39 cellular contexts compared by ENCODE assay signal in genomic region chr19:53015159-53015558, GRCh38. TPM values are rescaled to one million over a fixed set of nuclear protein-coding genes. Genes with fewer than 3 reads are reported as not detected.
"Had no signal": no experiment of that assay in that cellular context is flagged by ENCODE, and none has a peak within 500 bp of the region (broad histone marks: within the 10 kb centered on the region; RNA-seq: fewer than 3 reads in every experiment).

No MANE protein-coding gene starts in this region.

- DNase-seq: activated B cell treated with CpG ODN at 0.5 μM for 24 hours; activated CD4-positive, alpha-beta memory T cell treated with anti-CD3 and anti-CD28 coated beads for 36 hours; activated CD4-positive, alpha-beta T cell treated with anti-CD3 and anti-CD28 coated beads for 4 hours; activated CD4-positive, alpha-beta T cell treated with anti-CD3 and anti-CD28 coated beads, Interleukin-2, amount 10 ng/mL, durations not matched to agents 24 days and 14 days; activated CD4-positive, alpha-beta T cell treated with anti-CD3 and anti-CD28 coated beads, Interleukin-2, amount 50 U/mL, for 1 hour; activated CD4-positive, alpha-beta T cell treated with anti-CD3 and anti-CD28 coated beads, Interleukin-2, amount 50 U/mL, for 4 hours; activated CD4-positive, CD25-positive, alpha-beta regulatory T cell treated with anti-CD3 and anti-CD28 coated beads, Interleukin-2, amount 50 U/mL, for 72 hours; activated CD8-positive, alpha-beta memory T cell treated with anti-CD3 and anti-CD28 coated beads, Interleukin-2, amount 50 U/mL, for 4 hours; activated CD8-positive, alpha-beta T cell treated with anti-CD3 and anti-CD28 coated beads for 36 hours; activated gamma-delta T cell treated with Interleukin-2 at 50 U/mL for 16 hours; activated naive CD4-positive, alpha-beta T cell; activated naive CD4-positive, alpha-beta T cell treated with anti-CD3 and anti-CD28 coated beads for 36 hours; activated naive CD4-positive, alpha-beta T cell treated with anti-CD3 and anti-CD28 coated beads, Interleukin-2, amount 50 U/mL, for 16 hours; activated naive CD8-positive, alpha-beta T cell treated with anti-CD3 and anti-CD28 coated beads for 36 hours; activated T-cell treated with anti-CD3 and anti-CD28 coated beads for 4 hours; activated T-cell treated with anti-CD3 and anti-CD28 coated beads, Interleukin-2, amount 50 U/mL, for 1 hour; activated T-cell treated with anti-CD3 and anti-CD28 coated beads, Interleukin-2, amount 50 U/mL, for 4 hours; activated T-cell treated with anti-CD3 and anti-CD28 coated beads, Interleukin-2, amount 50 U/mL, for 72 hours; adrenal gland; amniotic stem cell; aorta; body of pancreas; brain microvascular endothelial cell; central memory CD4-positive, alpha-beta T cell; T-helper 1 cell; T-helper 2 cell; T-helper 9 cell had no signal

- H3K4me1 Mint-ChIP-seq: activated B cell treated with CpG ODN at 0.5 μM for 24 hours; activated CD4-positive, alpha-beta T cell treated with anti-CD3 and anti-CD28 coated beads, Interleukin-2, amount 10 ng/mL, durations not matched to agents 24 days and 14 days; activated naive CD8-positive, alpha-beta T cell treated with anti-CD3 and anti-CD28 coated beads for 36 hours; activated T-helper 17 cell treated with anti-CD3 and anti-CD28 coated beads, Interleukin-2, amount 50 U/mL, for 72 hours had no signal

- H3K4me3 ChIP-seq: adrenal gland, body of pancreas, breast epithelium had no signal

- H3K9me3 ChIP-seq: breast epithelium had no signal

- H3K36me3 Mint-ChIP-seq: activated CD4-positive, alpha-beta memory T cell treated with anti-CD3 and anti-CD28 coated beads for 36 hours had no signal

- H3K27ac Mint-ChIP-seq: activated B cell treated with CpG ODN at 0.5 μM for 24 hours; activated CD4-positive, alpha-beta memory T cell treated with anti-CD3 and anti-CD28 coated beads for 36 hours; activated CD4-positive, alpha-beta T cell treated with anti-CD3 and anti-CD28 coated beads, Interleukin-2, amount 10 ng/mL, durations not matched to agents 24 days and 14 days; activated CD8-positive, alpha-beta T cell treated with anti-CD3 and anti-CD28 coated beads for 36 hours; activated naive CD4-positive, alpha-beta T cell treated with anti-CD3 and anti-CD28 coated beads for 36 hours; activated naive CD4-positive, alpha-beta T cell treated with anti-CD3 and anti-CD28 coated beads, Interleukin-2, amount 50 U/mL, for 72 hours; activated naive CD8-positive, alpha-beta T cell treated with anti-CD3 and anti-CD28 coated beads for 36 hours; activated T-cell treated with anti-CD3 and anti-CD28 coated beads, Interleukin-2, amount 50 U/mL, for 72 hours; activated T-helper 1 cell treated with anti-CD3 and anti-CD28 coated beads, Interleukin-12 subunit alpha, Interleukin-12 subunit beta, Interleukin-2, Interleukin-4 antibody, amounts not matched to agents 30 ng/mL and 10 ng/mL and 1 ng/mL, durations not matched to agents 14 hours and 24 hours and 36 hours; activated T-helper 17 cell treated with anti-CD3 and anti-CD28 coated beads, Interleukin-2, amount 50 U/mL, for 72 hours; T-helper 1 cell treated with Interleukin-12 subunit alpha and Interleukin-12 subunit beta and Interleukin-4 antibody, amounts not matched to agents 30 μg/mL and 1 μg/mL, for 36 hours; T-helper 2 cell treated with Interferon-gamma antibody and Interleukin-4, amounts not matched to agents 5 μg/mL and 100 μg/mL, for 36 hours had no signal

- FAIRE-seq: astrocyte, TTC549 had no signal

- H3K27me3 ChIP-seq: adrenal gland, body of pancreas, brain microvascular endothelial cell, breast epithelium had no signal

- H3K4me3 Mint-ChIP-seq: activated B cell treated with CpG ODN at 0.5 μM for 24 hours; activated CD4-positive, alpha-beta memory T cell treated with anti-CD3 and anti-CD28 coated beads for 36 hours; activated CD4-positive, alpha-beta T cell treated with anti-CD3 and anti-CD28 coated beads, Interleukin-2, amount 10 ng/mL, durations not matched to agents 24 days and 14 days; activated CD8-positive, alpha-beta T cell treated with anti-CD3 and anti-CD28 coated beads for 36 hours; activated naive CD4-positive, alpha-beta T cell treated with anti-CD3 and anti-CD28 coated beads for 36 hours; activated naive CD8-positive, alpha-beta T cell treated with anti-CD3 and anti-CD28 coated beads for 36 hours; activated T-cell treated with anti-CD3 and anti-CD28 coated beads, Interleukin-2, amount 50 U/mL, for 4 hours; activated T-cell treated with anti-CD3 and anti-CD28 coated beads, Interleukin-2, amount 50 U/mL, for 72 hours; activated T-helper 1 cell treated with anti-CD3 and anti-CD28 coated beads, Interleukin-12 subunit alpha, Interleukin-12 subunit beta, Interleukin-2, Interleukin-4 antibody, amounts not matched to agents 30 ng/mL and 10 ng/mL and 1 ng/mL, durations not matched to agents 14 hours and 24 hours and 36 hours; activated T-helper 17 cell treated with anti-CD3 and anti-CD28 coated beads, Interleukin-2, amount 50 U/mL, for 72 hours; T-helper 1 cell treated with Interleukin-12 subunit alpha and Interleukin-12 subunit beta and Interleukin-4 antibody, amounts not matched to agents 30 μg/mL and 1 μg/mL, for 36 hours; T-helper 2 cell treated with Interferon-gamma antibody and Interleukin-4, amounts not matched to agents 5 μg/mL and 100 μg/mL, for 36 hours had no signal

- H3K27ac ChIP-seq: adrenal gland, body of pancreas, brain microvascular endothelial cell, breast epithelium, VCaP had no signal

- ATAC-seq: activated CD8-positive, alpha-beta T cell treated with anti-CD3 and anti-CD28 coated beads for 36 hours; activated naive CD4-positive, alpha-beta T cell treated with anti-CD3 and anti-CD28 coated beads, Interleukin-2, amount 50 U/mL, for 72 hours; activated T-cell treated with anti-CD3 and anti-CD28 coated beads, Interleukin-2, amount 50 U/mL, for 4 hours; activated T-cell treated with anti-CD3 and anti-CD28 coated beads, Interleukin-2, amount 50 U/mL, for 72 hours; activated T-helper 17 cell treated with anti-CD3 and anti-CD28 coated beads, Interleukin-2, amount 50 U/mL, for 72 hours; body of pancreas had no signal

- H3K36me3 ChIP-seq: adrenal gland, brain microvascular endothelial cell, breast epithelium had no signal

- H3K27me3 Mint-ChIP-seq: activated CD4-positive, alpha-beta memory T cell treated with anti-CD3 and anti-CD28 coated beads for 36 hours; activated CD4-positive, alpha-beta T cell treated with anti-CD3 and anti-CD28 coated beads, Interleukin-2, amount 10 ng/mL, durations not matched to agents 24 days and 14 days; activated CD8-positive, alpha-beta T cell treated with anti-CD3 and anti-CD28 coated beads for 36 hours; activated naive CD8-positive, alpha-beta T cell treated with anti-CD3 and anti-CD28 coated beads for 36 hours; activated T-helper 17 cell treated with anti-CD3 and anti-CD28 coated beads, Interleukin-2, amount 50 U/mL, for 72 hours had no signal

- H3K4me1 ChIP-seq: adrenal gland, body of pancreas, breast epithelium had no signal

RNA-seq across cellular contexts. Expression of gene ERVV-1, which starts 1.4 kb away (rescaled TPM):
- total RNA-seq: activated CD4-positive, alpha-beta memory T cell treated with anti-CD3 and anti-CD28 coated beads for 36 hours; activated CD4-positive, alpha-beta T cell treated with anti-CD3 and anti-CD28 coated beads, Interleukin-2, amount 10 ng/mL, durations not matched to agents 24 days and 14 days; activated CD8-positive, alpha-beta memory T cell treated with anti-CD3 and anti-CD28 coated beads for 36 hours; activated CD8-positive, alpha-beta T cell treated with anti-CD3 and anti-CD28 coated beads for 36 hours; activated naive CD4-positive, alpha-beta T cell treated with anti-CD3 and anti-CD28 coated beads for 36 hours; activated naive CD4-positive, alpha-beta T cell treated with anti-CD3 and anti-CD28 coated beads, Interleukin-2, amount 50 U/mL, for 72 hours; activated naive CD8-positive, alpha-beta T cell treated with anti-CD3 and anti-CD28 coated beads for 36 hours; activated T-cell treated with anti-CD3 and anti-CD28 coated beads, Interleukin-2, amount 50 U/mL, for 4 hours; activated T-cell treated with anti-CD3 and anti-CD28 coated beads, Interleukin-2, amount 50 U/mL, for 72 hours; activated T-helper 1 cell treated with anti-CD3 and anti-CD28 coated beads, Interleukin-12 subunit alpha, Interleukin-12 subunit beta, Interleukin-2, Interleukin-4 antibody, amounts not matched to agents 30 ng/mL and 10 ng/mL and 1 ng/mL, durations not matched to agents 14 hours and 24 hours and 36 hours; adrenal gland; aorta; astrocyte; body of pancreas; breast epithelium; cardiac septum; cerebellum had no signal
- polyA plus RNA-seq: adrenal gland, aorta had no signal

RNA-seq across cellular contexts. Expression of gene ERVV-2, which starts 29.4 kb away (rescaled TPM):
- total RNA-seq: activated B cell treated with CpG ODN at 0.5 μM for 24 hours; activated CD4-positive, alpha-beta memory T cell treated with anti-CD3 and anti-CD28 coated beads for 36 hours; activated CD4-positive, alpha-beta T cell treated with anti-CD3 and anti-CD28 coated beads, Interleukin-2, amount 10 ng/mL, durations not matched to agents 24 days and 14 days; activated CD8-positive, alpha-beta memory T cell treated with anti-CD3 and anti-CD28 coated beads for 36 hours; activated CD8-positive, alpha-beta T cell treated with anti-CD3 and anti-CD28 coated beads for 36 hours; activated naive CD4-positive, alpha-beta T cell treated with anti-CD3 and anti-CD28 coated beads for 36 hours; activated naive CD4-positive, alpha-beta T cell treated with anti-CD3 and anti-CD28 coated beads, Interleukin-2, amount 50 U/mL, for 72 hours; activated naive CD8-positive, alpha-beta T cell treated with anti-CD3 and anti-CD28 coated beads for 36 hours; activated T-cell treated with anti-CD3 and anti-CD28 coated beads, Interleukin-2, amount 50 U/mL, for 4 hours; activated T-cell treated with anti-CD3 and anti-CD28 coated beads, Interleukin-2, amount 50 U/mL, for 72 hours; activated T-helper 1 cell treated with anti-CD3 and anti-CD28 coated beads, Interleukin-12 subunit alpha, Interleukin-12 subunit beta, Interleukin-2, Interleukin-4 antibody, amounts not matched to agents 30 ng/mL and 10 ng/mL and 1 ng/mL, durations not matched to agents 14 hours and 24 hours and 36 hours; activated T-helper 17 cell treated with anti-CD3 and anti-CD28 coated beads, Interleukin-2, amount 50 U/mL, for 72 hours; adrenal gland; aorta; astrocyte; body of pancreas; breast epithelium; cardiac septum; cerebellum had no signal
- polyA plus RNA-seq: adrenal gland, aorta had no signal
